In genomic region chr4:177308842-177309524, GRCh38 we compare ENCODE assay signal across 8 cellular contexts. TPM values are rescaled to one million over a fixed set of nuclear protein-coding genes. Genes with fewer than 3 reads are reported as not detected.
DNase-seq lines count a peak whose midpoint lies in the region; FAIRE-seq and TF ChIP-seq lines count a peak whose summit lies in the region.

No MANE protein-coding gene starts in this region.

- H3K4me3 Mint-ChIP-seq in osteocyte (ENCODE audit: unreplicated experiment) = peak overlapping the region; percentile 93

- H3K27ac Mint-ChIP-seq in osteocyte (ENCODE audit: unreplicated experiment) = peak overlapping the region; percentile 76

- no peaks in the 10 kb centered on the region for H3K9me3 Mint-ChIP-seq in osteocyte (ENCODE audit: unreplicated experiment)

- no peaks in the 10 kb centered on the region for H3K9me3 ChIP-seq in MG63

- no peaks in the 10 kb centered on the region for H3K36me3 Mint-ChIP-seq in osteocyte (ENCODE audit: unreplicated experiment)

- H3K36me3 ChIP-seq in MG63 = peaks cover 26% of the 10 kb centered on the region

- no peak for FAIRE-seq in GM19239 (lab: Jason Lieb, UNC)

- no peak for TF ChIP-seq CTCF in GM12864 (IDR thresholded peaks at IDR 0.05; ENCODE audit: low read depth, low read length, missing control alignments)
- no peak for TF ChIP-seq CTCF in choroid plexus epithelial cell (conservative IDR thresholded peaks at IDR 0.05; ENCODE audit: low read depth, low read length)
- TF ChIP-seq CTCF in osteocyte (IDR thresholded peaks at IDR 0.05) = no peak

- no peaks in the 10 kb centered on the region for H3K27me3 Mint-ChIP-seq in osteocyte (ENCODE audit: unreplicated experiment)

- no peaks in the 10 kb centered on the region for H3K27me3 ChIP-seq in MG63

- H3K4me3 ChIP-seq in GM12864 (ENCODE audit: low read depth, low read length) (peak overlapping the region; percentile 87; the same call in 1 of the 2 replicates), MG63 (peak overlapping the region; percentile 79), choroid plexus epithelial cell (ENCODE audit: low read depth, low read length) (peak overlapping the region; percentile 93)

- DNase-seq in GM12864 (ENCODE audit: low read depth) (no peak), MG63 (no peak), choroid plexus epithelial cell (ENCODE audit: low read depth) (no peak), osteocyte (ENCODE audit: extremely low spot score, unreplicated experiment) (no peak), DMS153 (lab: John Stamatoyannopoulos, UW) (no peak), NCI-H2081 (lab: John Stamatoyannopoulos, UW) (no peak), GM19239 (ENCODE audit: insufficient read length, low spot score) (no peak), islet precursor cell (no peak)

- peaks cover 40% of the 10 kb centered on the region for H3K4me1 Mint-ChIP-seq in osteocyte (ENCODE audit: unreplicated experiment)

RNA-seq across cellular contexts. Expression of gene NEIL3, which starts 0.7 kb away (rescaled TPM):
- total RNA-seq in MG63 (2014; rRNA removed; shearing (Covaris generic); ENCODE audit: low replicate concordance) = 36.3 and 41.0 TPM in 2 replicates
- total RNA-seq in osteocyte = 2.1 and 2.3 TPM in 2 replicates

Comparison
In these comparisons a context has a peak if more than half of its experiments do, and no peak if none do; other contexts are left out.
1. RNA of gene NEIL3, which starts 0.7 kb away (total RNA-seq): 36.3 to 41.0 TPM in MG63; 2.1 to 2.3 TPM in osteocyte; every median in the first group is over 10 times any median in the second.
2. Peak in every context shown above with its lines, with median percentiles within 50 percentile points of each other: H3K4me3 ChIP-seq.